8 cellular contexts compared by ENCODE assay signal in genomic region chr5:154446183-154447073, GRCh38. TPM values are rescaled to one million over a fixed set of nuclear protein-coding genes. Genes with fewer than 3 reads are reported as not detected.
DNase-seq lines count a peak whose midpoint lies in the region; ATAC-seq and TF ChIP-seq lines count a peak whose summit lies in the region.

No MANE protein-coding gene starts in this region.

- H3K4me3 ChIP-seq in NT2/D1 (ENCODE audit: insufficient read length, low read depth): peak overlapping the region; percentile 79
- H3K4me3 ChIP-seq in foreskin fibroblast (ENCODE audit: low read depth in 1 of 2, low read length in 2 of 2): peak overlapping the region; percentile 74 to 98
- H3K4me3 ChIP-seq in neural cell (ENCODE audit: low read length): peak overlapping the region; percentile 96
- peak overlapping the region; percentile 77 to 88 for H3K4me3 ChIP-seq in testis

- H3K9me3 ChIP-seq in NT2/D1 (ENCODE audit: insufficient read depth, low read length) (no peaks in the 10 kb centered on the region), neural cell (ENCODE audit: low read length) (no peaks in the 10 kb centered on the region), testis (no peaks in the 10 kb centered on the region)

- no peaks in the 10 kb centered on the region for H4K20me1 ChIP-seq in neural cell (ENCODE audit: insufficient read depth)

- peaks cover 35% of the 10 kb centered on the region for H3K36me3 ChIP-seq in NT2/D1 (ENCODE audit: insufficient read depth, insufficient read length, low read length)
- H3K36me3 ChIP-seq in neural cell (ENCODE audit: insufficient read depth, low read length): no peaks in the 10 kb centered on the region
- H3K36me3 ChIP-seq in testis (ENCODE audit: low read depth, missing control alignments): no peaks in the 10 kb centered on the region

- H3F3A ChIP-seq in neural cell (ENCODE audit: insufficient read depth, low read length, poor library complexity, severe bottlenecking): no peaks in the 10 kb centered on the region

- in situ Hi-C loops in GM13977 (cut with MboI; ENCODE audit: low pct_unique_long_range_greater_than_20kb, low sequenced_read_pairs, unreplicated experiment): no loop called here

- peaks cover 21% of the 10 kb centered on the region for H3K79me2 ChIP-seq in neural cell (replicated peaks; ENCODE audit: insufficient read depth, low read length)

- H2AFZ ChIP-seq in neural cell (ENCODE audit: low read depth, low read length): peak overlapping the region; percentile 23

- H3K9ac ChIP-seq in NT2/D1 (ENCODE audit: insufficient read length, low read depth): peak overlapping the region; percentile 72
- peak overlapping the region; percentile 65 for H3K9ac ChIP-seq in neural cell (ENCODE audit: low read length)

- H3K9me2 ChIP-seq in neural cell (ENCODE audit: insufficient read depth, low read length): no peaks in the 10 kb centered on the region

- no peaks in the 10 kb centered on the region for H3K4me1 ChIP-seq in NT2/D1 (ENCODE audit: insufficient read depth, insufficient read length)
- peaks cover 15% of the 10 kb centered on the region for H3K4me1 ChIP-seq in testis

- intact Hi-C loops in testis (cut with DNase I; ENCODE audit: low total_unique reads): no loop called here

- DNase-seq in GM13977 (ENCODE audit: low spot score) (peak; percentile 66), NT2/D1 (ENCODE audit: low read depth, low spot score) (no peak), foreskin fibroblast (peak; percentile 56 to 83), testis (peak; percentile 81), GDM1 (lab: John Stamatoyannopoulos, UW) (no peak)
- peak; percentile 80 for DNase-seq in activated effector memory CD4-positive, alpha-beta T cell treated with anti-CD3 and anti-CD28 coated beads, Interleukin-2, amount 50 U/mL, for 16 hours

- no peak for TF ChIP-seq POLR2A in testis (IDR thresholded peaks at IDR 0.05)

- no peak for TF ChIP-seq EP300 in neural cell (conservative IDR thresholded peaks at IDR 0.05; ENCODE audit: poor library complexity, severe bottlenecking)

- H3K4me2 ChIP-seq in neural cell (ENCODE audit: low read length): peak overlapping the region; percentile 83

- H3K27ac ChIP-seq in neural cell (ENCODE audit: low read length): no peak overlapping the region
- peak overlapping the region; percentile 51 to 87 for H3K27ac ChIP-seq in testis

- H3K27me3 ChIP-seq in NT2/D1 (ENCODE audit: insufficient read depth, insufficient read length) (peaks cover 11% of the 10 kb centered on the region), neural cell (ENCODE audit: insufficient read depth, low read depth, low read length) (no peaks in the 10 kb centered on the region), testis (no peaks in the 10 kb centered on the region)

- no peak for TF ChIP-seq RAD21 in neural cell (conservative IDR thresholded peaks at IDR 0.05)

- WGBS in testis, 2 donors: 1% methylated on average over 76 of the region's 88 CpGs; no CpG with 5 or more reads in 1 of the 2 donors

- ATAC-seq in HG02623 (IDR thresholded peaks at IDR 0.05; ENCODE audit: unreplicated experiment): peak; percentile 14

- TF ChIP-seq CTCF in GM13977 (IDR thresholded peaks at IDR 0.05; ENCODE audit: extremely low read depth, insufficient read depth, missing control alignments) (no peak), foreskin fibroblast (IDR thresholded peaks at IDR 0.05; ENCODE audit: low read depth, low read length) (no peak), neural cell (IDR thresholded peaks at IDR 0.05; ENCODE audit: poor library complexity, severe bottlenecking) (no peak), testis (IDR thresholded peaks at IDR 0.05) (no peak)

TF ChIP-seq in neural cell, 6 proteins besides CTCF, POLR2A, EP300 and RAD21:
- TF ChIP-seq REST (IDR thresholded peaks at IDR 0.05; ENCODE audit: borderline replicate concordance) (no peak), TAF1 (IDR thresholded peaks at IDR 0.05; ENCODE audit: low read depth) (no peak), MXI1 (conservative IDR thresholded peaks at IDR 0.05; ENCODE audit: poor library complexity, severe bottlenecking) (peak; percentile 36), POLR2AphosphoS5 (IDR thresholded peaks at IDR 0.05) (peak; percentile 2), SMC3 (conservative IDR thresholded peaks at IDR 0.05; ENCODE audit: poor library complexity) (no peak), EZH2 (IDR thresholded peaks at IDR 0.05; ENCODE audit: borderline replicate concordance, insufficient read depth, low read length, poor library complexity, severe bottlenecking) (no peak)

RNA-seq across cellular contexts. Expression of gene SAP30L, which starts 0.6 kb away (rescaled TPM):
- polyA plus RNA-seq in neural cell (18.5 and 32.7 TPM in 2 replicates), testis (ENCODE audit: insufficient read depth, low read depth, low replicate concordance) (70.9 TPM)
- 32.8 and 40.7 TPM in 2 replicates for polyA minus RNA-seq in neural cell
- total RNA-seq in testis: 10 to 100 TPM; 53.7 to 56.9 TPM

RNA-seq across cellular contexts. Expression of gene HAND1, which starts 31.6 kb away (rescaled TPM):
- polyA plus RNA-seq in neural cell (not detected in 2 replicates), testis (ENCODE audit: insufficient read depth, low read depth, low replicate concordance) (0.24 TPM)
- not detected in 2 replicates for polyA minus RNA-seq in neural cell
- total RNA-seq in testis: not detected

Comparison
In these comparisons a context has a peak if more than half of its experiments do, and no peak if none do; other contexts are left out.
1. DNase-seq: peak in GM13977 (single experiment), activated effector memory CD4-positive, alpha-beta T cell treated with anti-CD3 and anti-CD28 coated beads, Interleukin-2, amount 50 U/mL, for 16 hours (single experiment), foreskin fibroblast (2 of 2) and testis (single experiment); none in NT2/D1 (single experiment) and GDM1 (single experiment).
2. Peak in every context shown above with its lines, with median percentiles within 50 percentile points of each other: H3K4me3 ChIP-seq.